Comparison of ENCODE assay signal across 19 cellular contexts in genomic region chr7:25922296-25922695, GRCh38.
A peak's percentile ranks its signal among the peaks of the same experiment; 100 is the strongest.
DNase-seq lines count a peak whose midpoint lies in the region; ATAC-seq and TF ChIP-seq lines count a peak whose summit lies in the region.
"Had no signal": no experiment of that assay in that cellular context is flagged by ENCODE, and none has a peak within 500 bp of the region (broad histone marks: within the 10 kb centered on the region; RNA-seq: fewer than 3 reads in every experiment).

No MANE protein-coding gene starts in this region.

- H3K4me1 Mint-ChIP-seq in glutamatergic neuron (ENCODE audit: low read depth, unreplicated experiment), result no peaks in the 10 kb centered on the region
- H3K4me1 Mint-ChIP-seq in stimulated activated effector memory CD8-positive, alpha-beta T cell treated with anti-CD3 and anti-CD28 coated beads, Interleukin-12 subunit alpha, Interleukin-12 subunit beta, amount 100 ng/mL, for 72 hours, result no peaks in the 10 kb centered on the region
- H3K4me1 Mint-ChIP-seq: CD4-positive, alpha-beta memory T cell had no signal

- no peaks in the 10 kb centered on the region for H3K79me1 ChIP-seq in trophoblast cell (ENCODE audit: low read length)

- no peak overlapping the region for H3K4me2 ChIP-seq in trophoblast cell (ENCODE audit: low read length)
- H3K4me2 ChIP-seq: BLaER1, GM23338, KMS-11, SK-N-SH had no signal

- H2AK5ac ChIP-seq in trophoblast cell (ENCODE audit: low read length), result no peak overlapping the region

- peaks cover 15% of the 10 kb centered on the region for H3K36me3 Mint-ChIP-seq in glutamatergic neuron (ENCODE audit: unreplicated experiment)
- no peaks in the 10 kb centered on the region for H3K36me3 Mint-ChIP-seq in stimulated activated effector memory CD8-positive, alpha-beta T cell treated with anti-CD3 and anti-CD28 coated beads, Interleukin-12 subunit alpha, Interleukin-12 subunit beta, amount 100 ng/mL, for 72 hours

- no peaks in the 10 kb centered on the region for H3K36me3 ChIP-seq in trophoblast cell (ENCODE audit: control insufficient read depth in 1 of 2, insufficient read depth in 2 of 2, low read length in 2 of 2)
- H3K36me3 ChIP-seq: BLaER1 had no signal

- no peak overlapping the region for H3K18ac ChIP-seq in trophoblast cell (ENCODE audit: low read length)

- no peaks in the 10 kb centered on the region for H3K9me3 ChIP-seq in trophoblast cell (ENCODE audit: insufficient read depth, low read depth, low read length)
- H3K9me3 ChIP-seq: SK-N-SH had no signal

- ATAC-seq in stimulated activated effector memory CD8-positive, alpha-beta T cell treated with anti-CD3 and anti-CD28 coated beads, Interleukin-12 subunit alpha, Interleukin-12 subunit beta, amount 100 ng/mL, for 72 hours, result no peak
- ATAC-seq: GM23338 had no signal

- no peak overlapping the region for H3K27ac ChIP-seq in trophoblast cell (ENCODE audit: low read depth, low read length)
- H3K27ac ChIP-seq: BLaER1, KMS-11 had no signal

- no peak overlapping the region for H4K8ac ChIP-seq in trophoblast cell (ENCODE audit: low read depth, low read length)

- TF ChIP-seq CTCF in epithelial cell of esophagus (IDR thresholded peaks at IDR 0.05; ENCODE audit: insufficient read depth, low read depth, low read length, missing control alignments) (no peak), glutamatergic neuron (IDR thresholded peaks at IDR 0.05; ENCODE audit: partially characterized antibody, unreplicated experiment) (no peak)

- no peaks in the 10 kb centered on the region for H3K27me3 ChIP-seq in trophoblast cell (ENCODE audit: insufficient read depth, low read length)
- H3K27me3 ChIP-seq: BLaER1 had no signal

- WGBS in trophoblast cell (ENCODE audit: extremely low coverage, insufficient coverage, insufficient read length), result no CpG with 5 or more reads among the region's 3 CpGs

- H3K9me3 Mint-ChIP-seq in glutamatergic neuron (ENCODE audit: unreplicated experiment), result peaks cover 5% of the 10 kb centered on the region
- peaks cover 11% of the 10 kb centered on the region for H3K9me3 Mint-ChIP-seq in stimulated activated effector memory CD8-positive, alpha-beta T cell treated with anti-CD3 and anti-CD28 coated beads, Interleukin-12 subunit alpha, Interleukin-12 subunit beta, amount 100 ng/mL, for 72 hours
- H3K9me3 Mint-ChIP-seq: GM23338 had no signal

- H2BK120ac ChIP-seq in trophoblast cell (ENCODE audit: insufficient read depth, low read length, poor library complexity), result no peak overlapping the region

- H3K27me3 Mint-ChIP-seq in glutamatergic neuron (ENCODE audit: unreplicated experiment), result peaks cover 2% of the 10 kb centered on the region

- H2BK12ac ChIP-seq in trophoblast cell (ENCODE audit: low read length), result no peak overlapping the region

- no peak overlapping the region for H2BK5ac ChIP-seq in trophoblast cell (ENCODE audit: low read depth, low read length, poor library complexity)

- H3K4me3 ChIP-seq in epithelial cell of esophagus (ENCODE audit: low read length) (no peak overlapping the region), trophoblast cell (ENCODE audit: low read depth, low read length) (no peak overlapping the region)
- H3K4me3 ChIP-seq: BLaER1, GM23338 had no signal

- H3K27ac Mint-ChIP-seq in glutamatergic neuron (ENCODE audit: unreplicated experiment), result no peak overlapping the region
- no peak overlapping the region for H3K27ac Mint-ChIP-seq in stimulated activated effector memory CD8-positive, alpha-beta T cell treated with anti-CD3 and anti-CD28 coated beads, Interleukin-12 subunit alpha, Interleukin-12 subunit beta, amount 100 ng/mL, for 72 hours
- H3K27ac Mint-ChIP-seq: CD4-positive, alpha-beta memory T cell; GM23338 had no signal

- no peaks in the 10 kb centered on the region for H3K79me2 ChIP-seq in trophoblast cell (ENCODE audit: control insufficient read depth, insufficient read depth, low read length, poor library complexity)

- H3K4me1 ChIP-seq in trophoblast cell (ENCODE audit: control insufficient read depth in 1 of 2, insufficient read depth in 2 of 2, low read length in 2 of 2), result no peaks in the 10 kb centered on the region
- H3K4me1 ChIP-seq: BLaER1 had no signal

- no peak overlapping the region for H3K4me3 Mint-ChIP-seq in glutamatergic neuron (ENCODE audit: unreplicated experiment)
- H3K4me3 Mint-ChIP-seq in stimulated activated effector memory CD8-positive, alpha-beta T cell treated with anti-CD3 and anti-CD28 coated beads, Interleukin-12 subunit alpha, Interleukin-12 subunit beta, amount 100 ng/mL, for 72 hours, result no peak overlapping the region
- H3K4me3 Mint-ChIP-seq: CD4-positive, alpha-beta memory T cell; GM23338 had no signal

- H4K12ac ChIP-seq in trophoblast cell (ENCODE audit: low read depth, low read length), result no peak overlapping the region

- H3K4ac ChIP-seq in trophoblast cell (ENCODE audit: low read depth, low read length), result no peak overlapping the region

- H3K9ac ChIP-seq in trophoblast cell (ENCODE audit: low read length), result no peak overlapping the region
- H3K9ac ChIP-seq: BLaER1, KMS-11, SK-N-SH had no signal

- no peak overlapping the region for H4K91ac ChIP-seq in trophoblast cell (ENCODE audit: low read depth, low read length)

- DNase-seq in COLO829 (ENCODE audit: low spot score) (peak; percentile 42), RKO (ENCODE audit: low spot score) (peak; percentile 3), epithelial cell of esophagus (ENCODE audit: low read depth) (peak; percentile 94), trophoblast cell (peak; percentile 68), glutamatergic neuron (no peak), T-helper 1 cell (no peak)
- DNase-seq in activated CD8-positive, alpha-beta memory T cell treated with anti-CD3 and anti-CD28 coated beads for 24 hours, result no peak
- no peak for DNase-seq in stimulated activated effector memory CD8-positive, alpha-beta T cell treated with anti-CD3 and anti-CD28 coated beads, Interleukin-12 subunit alpha, Interleukin-12 subunit beta, amount 100 ng/mL, for 72 hours (ENCODE audit: low spot score in 2 of 2)
- DNase-seq: CD4-positive, alpha-beta memory T cell; DMS53; NCI-H1417 treated with DMSO at 0.1 percent for 48 hours; NCI-H187 treated with DMSO at 0.1 percent for 48 hours; NCI-H226; NCI-H524 treated with DMSO at 0.1 percent for 48 hours; Right ventricle myocardium superior; SK-N-SH had no signal

- H3K14ac ChIP-seq in trophoblast cell (ENCODE audit: low read length), result no peak overlapping the region

- no peak overlapping the region for H2AFZ ChIP-seq in trophoblast cell (ENCODE audit: insufficient read depth, low read length, poor library complexity)
- H2AFZ ChIP-seq: GM23338 had no signal

- H3K23ac ChIP-seq in trophoblast cell (ENCODE audit: low read length), result no peak overlapping the region

Comparison
In these comparisons a context has a peak if more than half of its experiments do, and no peak if none do; other contexts are left out.
1. DNase-seq: peak in COLO829 (single experiment), RKO (single experiment), epithelial cell of esophagus (single experiment) and trophoblast cell (2 of 2); none in glutamatergic neuron (single experiment), T-helper 1 cell (0 of 5), activated CD8-positive, alpha-beta memory T cell treated with anti-CD3 and anti-CD28 coated beads for 24 hours (single experiment) and stimulated activated effector memory CD8-positive, alpha-beta T cell treated with anti-CD3 and anti-CD28 coated beads, Interleukin-12 subunit alpha, Interleukin-12 subunit beta, amount 100 ng/mL, for 72 hours (0 of 2).